Comparison of ENCODE assay signal across 11 cellular contexts in the genomic region with DNA sequence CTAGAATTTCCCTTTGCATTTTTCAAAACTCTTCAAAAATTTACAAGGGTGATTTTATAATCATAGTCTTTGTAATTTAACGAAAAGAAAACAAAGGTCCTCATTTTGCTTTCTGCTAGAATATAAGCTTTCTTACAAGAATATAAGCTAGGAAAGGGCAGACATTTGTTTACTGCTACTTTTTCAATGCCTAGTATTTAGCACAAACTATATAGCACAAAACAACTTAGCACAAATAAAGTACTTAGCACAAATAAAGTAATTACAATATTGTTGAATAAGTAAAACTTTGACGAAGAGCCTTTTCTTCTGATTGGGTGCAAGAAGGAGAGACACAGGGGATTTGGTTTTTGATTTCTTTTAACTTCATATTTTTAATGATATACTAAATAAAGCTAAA.
"Had no signal": no experiment of that assay in that cellular context is flagged by ENCODE, and none has a peak within 500 bp of the region (broad histone marks: within the 10 kb centered on the region; RNA-seq: fewer than 3 reads in every experiment).

No MANE protein-coding gene starts in this region.

- H3K36me3 ChIP-seq: HAP-1 had no signal

- H3K27ac ChIP-seq: GM23248 had no signal

- FAIRE-seq: H1, H54 had no signal

- ATAC-seq: GM23338, HCT116 had no signal

- H3K9ac ChIP-seq: GM23248 had no signal

- H2AFZ ChIP-seq: GM23248, GM23338 had no signal

- H3K4me2 ChIP-seq: GM23338 had no signal

- H3K4me1 ChIP-seq: HAP-1 had no signal

- H3K9me3 ChIP-seq: HAP-1 had no signal

- DNase-seq: GM23248, GOT3, H7, H9, HCEC 1CT, HFFc6 had no signal

- H3K4me3 ChIP-seq: GM23248, GM23338, HAP-1 had no signal
